18 cellular contexts compared by ENCODE assay signal in the genomic region with DNA sequence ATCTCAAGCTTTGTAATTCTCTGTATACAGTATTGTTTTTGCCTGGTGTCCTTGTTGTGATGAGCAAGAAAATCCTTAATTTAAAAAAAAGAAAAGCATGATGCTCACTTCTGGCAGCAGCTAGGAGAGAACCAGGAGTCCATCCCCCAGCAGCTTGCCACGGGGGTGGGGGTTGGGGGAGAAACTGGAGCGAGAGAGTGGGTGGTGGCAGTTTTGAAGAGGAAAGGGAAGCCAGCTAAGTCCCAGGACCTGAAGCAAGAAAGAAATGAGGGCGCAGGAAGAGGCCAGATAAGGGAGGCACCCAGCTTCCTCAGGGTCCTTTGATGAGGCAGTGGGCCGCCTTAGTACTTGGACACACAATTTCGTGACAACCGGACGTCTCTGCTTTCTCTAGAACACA. TPM values are rescaled to one million over a fixed set of nuclear protein-coding genes. Genes with fewer than 3 reads are reported as not detected.
A peak's percentile ranks its signal among the peaks of the same experiment; 100 is the strongest.
DNase-seq lines count a peak whose midpoint lies in the region; ATAC-seq, FAIRE-seq and TF ChIP-seq lines count a peak whose summit lies in the region.
"Had no signal": no experiment of that assay in that cellular context is flagged by ENCODE, and none has a peak within 500 bp of the region (broad histone marks: within the 10 kb centered on the region; RNA-seq: fewer than 3 reads in every experiment).

No MANE protein-coding gene starts in this region.

- H3K27me3 ChIP-seq in astrocyte (ENCODE audit: insufficient read depth, low read length) (no peaks in the 10 kb centered on the region), mesenchymal stem cell (ENCODE audit: control insufficient read depth in 1 of 2, insufficient read depth in 1 of 2, low read length in 2 of 2) (no peaks in the 10 kb centered on the region)

- no peak for TF ChIP-seq CTCF in astrocyte (IDR thresholded peaks at IDR 0.05; ENCODE audit: insufficient read depth, low read depth, low read length)

- H3K79me2 ChIP-seq in astrocyte (ENCODE audit: insufficient read depth, low read length): no peaks in the 10 kb centered on the region

- no peak for FAIRE-seq in astrocyte (lab: Jason Lieb, UNC)
- FAIRE-seq: A549, GM12878, GM18507, K562 had no signal

- H3K4me1 Mint-ChIP-seq in astrocyte (ENCODE audit: low read depth, unreplicated experiment): peaks cover 20% of the 10 kb centered on the region

- H3K27me3 Mint-ChIP-seq in astrocyte (ENCODE audit: low read depth, unreplicated experiment): no peaks in the 10 kb centered on the region

- no peaks in the 10 kb centered on the region for H4K20me1 ChIP-seq in astrocyte (ENCODE audit: insufficient read depth, low read length)

- no peak overlapping the region for H2BK12ac ChIP-seq in mesenchymal stem cell (ENCODE audit: low read length in 2 of 2)

- no peak overlapping the region for H2AK5ac ChIP-seq in mesenchymal stem cell (ENCODE audit: low read length, severe bottlenecking)

- peak overlapping the region in 1 of 2 experiments; percentile 34 for H3K18ac ChIP-seq in mesenchymal stem cell (ENCODE audit: low read depth in 1 of 2, low read length in 2 of 2)

- H3K9me3 ChIP-seq in astrocyte (ENCODE audit: insufficient read depth, low read depth, low read length): no peaks in the 10 kb centered on the region
- no peaks in the 10 kb centered on the region for H3K9me3 ChIP-seq in mesenchymal stem cell (ENCODE audit: control insufficient read depth, low read length)
- H3K9me3 ChIP-seq: A549, HAP-1 had no signal

- peak overlapping the region; percentile 71 for H2BK120ac ChIP-seq in mesenchymal stem cell (ENCODE audit: low read depth, low read length)

- H3K36me3 ChIP-seq in astrocyte (ENCODE audit: insufficient read depth, low read length): peaks cover 41% of the 10 kb centered on the region
- H3K36me3 ChIP-seq in mesenchymal stem cell (ENCODE audit: control insufficient read depth in 1 of 2, insufficient read depth in 2 of 2, low read depth in 1 of 2, low read length in 2 of 2): peaks cover 59 to 68% of the 10 kb centered on the region in 2 experiments

- 87% methylated on average over 7 of the region's 7 CpGs for WGBS in mesenchymal stem cell

- H3K4me1 ChIP-seq in astrocyte (ENCODE audit: insufficient read depth, low read length) (no peaks in the 10 kb centered on the region), mesenchymal stem cell (ENCODE audit: control insufficient read depth, insufficient read depth, low read depth, low read length) (peaks cover 3% of the 10 kb centered on the region)

- no peaks in the 10 kb centered on the region for H3K9me3 Mint-ChIP-seq in astrocyte (ENCODE audit: unreplicated experiment)

- H3K4me3 Mint-ChIP-seq in astrocyte (ENCODE audit: unreplicated experiment): no peak overlapping the region

- H2BK15ac ChIP-seq in mesenchymal stem cell (ENCODE audit: low read depth, poor library complexity, severe bottlenecking): no peak overlapping the region

- H3K23ac ChIP-seq in mesenchymal stem cell (ENCODE audit: low read length in 2 of 2): no peak overlapping the region

- H3K9ac ChIP-seq in astrocyte (ENCODE audit: low read length) (no peak overlapping the region), mesenchymal stem cell (ENCODE audit: low read length) (no peak overlapping the region)

- H3K14ac ChIP-seq in mesenchymal stem cell (ENCODE audit: low read length in 2 of 2): no peak overlapping the region

- H2BK5ac ChIP-seq in mesenchymal stem cell (ENCODE audit: low read depth, low read length, poor library complexity, severe bottlenecking): no peak overlapping the region

- H3K4me2 ChIP-seq in astrocyte (ENCODE audit: low read length): no peak overlapping the region
- no peak overlapping the region for H3K4me2 ChIP-seq in mesenchymal stem cell (ENCODE audit: low read length, poor library complexity, severe bottlenecking)
- H3K4me2 ChIP-seq: A549 had no signal

- H3K36me3 Mint-ChIP-seq in astrocyte (ENCODE audit: low read depth, unreplicated experiment): peaks cover 25% of the 10 kb centered on the region

- DNase-seq in activated effector memory CD4-positive, alpha-beta T cell treated with anti-CD3 and anti-CD28 coated beads, Interleukin-2, amount 50 U/mL, for 16 hours: peak; percentile 14
- DNase-seq in activated effector memory CD4-positive, alpha-beta T cell treated with Interleukin-2 at 50 U/mL for 16 hours: no peak
- DNase-seq in astrocyte (ENCODE audit: low read depth) (no peak), mesenchymal stem cell (no peak), NCI-H1417 treated with DMSO at 0.1 percent for 48 hours (lab: John Stamatoyannopoulos, UW) (no peak)
- DNase-seq: DMS79, NCI-H1694, NCI-H345, NCI-H526 treated with DMSO at 0.1 percent for 48 hours, RPMI8226 had no signal

- H3K4me3 ChIP-seq in astrocyte (ENCODE audit: insufficient read depth, low read depth, low read length) (no peak overlapping the region), mesenchymal stem cell (ENCODE audit: insufficient read depth in 1 of 2, low read depth in 1 of 2, low read length in 2 of 2) (no peak overlapping the region)
- H3K4me3 ChIP-seq: A549, GM12878, HAP-1, K562 had no signal

- no peak for ATAC-seq in GM18858 (IDR thresholded peaks at IDR 0.05; ENCODE audit: unreplicated experiment)
- ATAC-seq in HG03439 (IDR thresholded peaks at IDR 0.05; ENCODE audit: unreplicated experiment): no peak
- ATAC-seq: A549, GM12878, K562 had no signal

- no peak overlapping the region for H3K27ac ChIP-seq in astrocyte (ENCODE audit: low read depth, low read length)
- H3K27ac ChIP-seq in mesenchymal stem cell (ENCODE audit: low read length, poor library complexity, severe bottlenecking): no peak overlapping the region
- H3K27ac ChIP-seq: A549, HL-60 had no signal

- H2AFZ ChIP-seq in astrocyte (ENCODE audit: low read depth, low read length) (no peak overlapping the region), mesenchymal stem cell (ENCODE audit: low read depth, low read length) (no peak overlapping the region)

- peak overlapping the region; percentile 81 for H4K8ac ChIP-seq in mesenchymal stem cell (ENCODE audit: low read length)

- peak overlapping the region; percentile 53 for H3K27ac Mint-ChIP-seq in astrocyte (ENCODE audit: unreplicated experiment)

- H4K91ac ChIP-seq in mesenchymal stem cell (ENCODE audit: low read length): peak overlapping the region; percentile 34

- H3K4ac ChIP-seq in mesenchymal stem cell (ENCODE audit: low read depth in 1 of 2, low read length in 2 of 2): no peak overlapping the region

- peaks cover 9% of the 10 kb centered on the region for H3K79me1 ChIP-seq in mesenchymal stem cell (replicated peaks; ENCODE audit: low read length, poor library complexity, severe bottlenecking)

RNA-seq across cellular contexts. Expression of a gene that starts 23.5 kb away (rescaled TPM):
- total RNA-seq in astrocyte: 55.9 and 70.8 TPM in 2 replicates
- 88.1 TPM for polyA plus RNA-seq in mesenchymal stem cell (2013, experiment 1 of 2)
- polyA plus RNA-seq in mesenchymal stem cell (2013, experiment 2 of 2): 81.3 TPM

RNA-seq across cellular contexts. Expression of a gene that starts 47.7 kb away (rescaled TPM):
- 0.09 and 0.29 TPM in 2 replicates for total RNA-seq in astrocyte
- 25.3 TPM for polyA plus RNA-seq in mesenchymal stem cell (2013, experiment 1 of 2)
- polyA plus RNA-seq in mesenchymal stem cell (2013, experiment 2 of 2): 25.3 TPM
